Comparison of ENCODE assay signal across 22 cellular contexts in the genomic region with DNA sequence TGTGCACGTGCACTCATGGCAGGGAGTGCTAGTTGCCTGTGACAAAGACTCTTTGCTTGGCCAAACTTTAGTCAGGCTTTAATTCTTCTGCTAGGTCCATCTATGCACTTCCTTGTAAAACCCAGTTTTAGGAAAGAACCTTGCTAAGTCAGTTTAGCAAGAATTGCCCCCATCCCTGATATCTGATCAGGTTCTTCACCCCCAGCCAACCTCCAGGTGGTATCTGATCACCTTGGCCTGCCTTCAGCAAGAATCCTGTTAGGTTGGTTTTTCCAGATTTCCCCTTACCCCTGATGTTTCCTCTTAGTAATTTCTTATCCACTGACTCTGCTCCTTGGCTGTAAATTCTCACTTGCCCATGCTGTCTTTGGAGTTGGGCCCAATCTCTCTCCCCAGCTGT.
"Had no signal": no experiment of that assay in that cellular context is flagged by ENCODE, and none has a peak within 500 bp of the region (broad histone marks: within the 10 kb centered on the region; RNA-seq: fewer than 3 reads in every experiment).

No MANE protein-coding gene starts in this region.

- H3K27ac Mint-ChIP-seq: activated T-helper 2 cell treated with anti-CD3 and anti-CD28 coated beads, Interferon-gamma antibody, Interleukin-2, Interleukin-4, amounts not matched to agents 10 μg/mL and 5 μg/mL and 100 μg/mL, durations not matched to agents 14 hours and 24 hours and 36 hours; dendritic cell treated with granulocyte-macrophage colony-stimulating factor and Interleukin-4, amounts not matched to agents 40 ng/mL and 50 ng/mL, for 4 days; nephron; stimulated activated naive B cell treated with anti-CD40 and anti-IgM and Interleukin-4, amounts not matched to agents 10 μg/mL and 1 μg/mL and 100 μg/mL, for 72 hours had no signal

- H3K9me3 Mint-ChIP-seq: activated T-cell treated with anti-CD3 and anti-CD28 coated beads, Interleukin-2, amount 50 U/mL, for 4 hours; activated T-helper 2 cell treated with anti-CD3 and anti-CD28 coated beads, Interferon-gamma antibody, Interleukin-2, Interleukin-4, amounts not matched to agents 10 μg/mL and 5 μg/mL and 100 μg/mL, durations not matched to agents 14 hours and 24 hours and 36 hours; dendritic cell treated with granulocyte-macrophage colony-stimulating factor and Interleukin-4, amounts not matched to agents 40 ng/mL and 50 ng/mL, for 4 days; stimulated activated naive B cell treated with anti-CD40 and anti-IgM and Interleukin-4, amounts not matched to agents 10 μg/mL and 1 μg/mL and 100 μg/mL, for 72 hours had no signal

- ATAC-seq: activated T-cell treated with anti-CD3 and anti-CD28 coated beads, Interleukin-2, amount 50 U/mL, for 4 hours; body of pancreas; sciatic nerve; stimulated activated naive B cell treated with anti-CD40 and anti-IgM and Interleukin-4, amounts not matched to agents 10 μg/mL and 1 μg/mL and 100 μg/mL, for 72 hours; T-helper 17 cell had no signal

- H3K4me3 Mint-ChIP-seq: activated T-cell treated with anti-CD3 and anti-CD28 coated beads, Interleukin-2, amount 50 U/mL, for 4 hours; dendritic cell treated with granulocyte-macrophage colony-stimulating factor and Interleukin-4, amounts not matched to agents 40 ng/mL and 50 ng/mL, for 4 days; nephron; stimulated activated naive B cell treated with anti-CD40 and anti-IgM and Interleukin-4, amounts not matched to agents 10 μg/mL and 1 μg/mL and 100 μg/mL, for 72 hours; T-helper 17 cell had no signal

- H3K4me3 ChIP-seq: body of pancreas, transverse colon had no signal

- H3K27ac ChIP-seq: body of pancreas, transverse colon had no signal

- DNase-seq: activated CD4-positive, alpha-beta T cell treated with anti-CD3 and anti-CD28 coated beads for 4 hours; activated CD4-positive, alpha-beta T cell treated with anti-CD3 and anti-CD28 coated beads, Interleukin-2, amount 50 U/mL, for 48 hours; activated CD4-positive, CD25-positive, alpha-beta regulatory T cell; activated CD8-positive, alpha-beta memory T cell treated with anti-CD3 and anti-CD28 coated beads, Interleukin-2, amount 50 U/mL, for 48 hours; activated naive CD4-positive, alpha-beta T cell treated with Interleukin-2 at 50 U/mL for 16 hours; activated T-cell treated with anti-CD3 and anti-CD28 coated beads, Interleukin-2, amount 50 U/mL, for 4 hours; amygdala; body of pancreas; caudate nucleus; effector CD8-positive, alpha-beta T cell; left cardiac atrium; nucleus accumbens; small intestine; stimulated activated CD4-positive, alpha-beta T cell treated with anti-CD3 and anti-CD28 coated beads, Interleukin-2, amount 100 ng/mL, for 48 hours; stimulated activated CD8-positive, alpha-beta memory T cell treated with anti-CD3 and anti-CD28 coated beads, Interleukin-4, amount 100 ng/mL, for 48 hours; stimulated activated naive B cell treated with anti-CD40 and anti-IgM and Interleukin-4, amounts not matched to agents 10 μg/mL and 1 μg/mL and 100 μg/mL, for 72 hours; T-helper 17 cell; transverse colon had no signal

- H3K4me1 Mint-ChIP-seq: nephron had no signal

- H3K9me3 ChIP-seq: body of pancreas, transverse colon had no signal

- H3K27me3 ChIP-seq: body of pancreas, transverse colon had no signal

- H3K36me3 ChIP-seq: transverse colon had no signal

- H3K27me3 Mint-ChIP-seq: dendritic cell treated with granulocyte-macrophage colony-stimulating factor and Interleukin-4, amounts not matched to agents 40 ng/mL and 50 ng/mL, for 4 days; stimulated activated naive B cell treated with anti-CD40 and anti-IgM and Interleukin-4, amounts not matched to agents 10 μg/mL and 1 μg/mL and 100 μg/mL, for 72 hours; T-helper 17 cell had no signal
